9 cellular contexts compared by ENCODE assay signal in the genomic region with DNA sequence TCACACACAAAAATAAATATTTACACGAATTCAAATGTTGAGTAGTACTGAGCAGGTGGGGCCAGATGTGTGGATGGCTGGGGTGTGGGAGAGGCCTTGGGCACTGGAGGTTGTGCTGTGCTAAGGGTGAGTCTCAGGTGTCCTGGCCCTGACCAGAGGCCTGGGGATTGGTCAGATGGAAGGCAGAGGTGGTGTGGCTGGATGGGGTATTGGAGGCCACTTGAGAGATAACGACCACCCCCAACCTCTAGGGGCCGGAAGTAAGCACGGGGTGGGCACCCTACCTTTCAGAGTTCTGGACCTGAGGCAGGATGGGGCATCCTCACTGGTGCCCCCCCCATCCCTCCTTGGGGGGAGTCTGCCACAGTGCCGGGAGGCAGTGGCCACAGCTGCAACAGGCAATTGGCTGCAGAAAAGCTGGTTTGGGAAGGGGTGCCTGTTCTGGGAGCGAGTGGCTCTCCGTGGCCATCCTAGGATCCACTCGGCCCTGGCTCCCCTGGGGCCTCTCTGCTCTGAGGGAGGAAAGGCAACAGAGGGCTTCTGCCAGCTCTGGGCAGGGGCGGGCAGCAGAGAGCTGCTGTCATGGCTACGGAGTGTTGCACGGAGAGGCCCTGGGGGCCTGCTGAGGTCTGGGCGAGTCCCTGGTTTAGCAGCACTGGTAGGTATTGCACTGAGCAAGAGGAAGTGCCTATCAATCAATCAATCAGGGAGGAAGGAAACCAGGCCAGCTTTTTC.
DNase-seq lines count a peak whose midpoint lies in the region; ATAC-seq and TF ChIP-seq lines count a peak whose summit lies in the region.
"Had no signal": no experiment of that assay in that cellular context is flagged by ENCODE, and none has a peak within 500 bp of the region (broad histone marks: within the 10 kb centered on the region; RNA-seq: fewer than 3 reads in every experiment).

No MANE protein-coding gene starts in this region.

- H3K27me3 ChIP-seq in PC-3 (ENCODE audit: low read length) (no peaks in the 10 kb centered on the region), sigmoid colon (no peaks in the 10 kb centered on the region)

- intact Hi-C loops in PC-3 (cut with micrococcal nuclease) (loop anchor here (10.0 kb wide), 1 partner anchor 111 kb away; no protein-coding TSS in a partner anchor), sigmoid colon (cut with DNase I) (no loop called here)

- no TSS peak for BruUV-seq in PC-3 (replicated peaks; lab: Mats Ljungman, UMichigan)

- H3K4me3 ChIP-seq in PC-3 (ENCODE audit: low read length) (no peak overlapping the region), epithelial cell of esophagus (ENCODE audit: low read length) (no peak overlapping the region), sigmoid colon (no peak overlapping the region)

- in situ Hi-C loops in GM13976 (cut with MboI; ENCODE audit: low sequenced_read_pairs, unreplicated experiment): no loop called here

- H3K36me3 ChIP-seq in PC-3 (ENCODE audit: low read depth, low read length): peaks cover 4% of the 10 kb centered on the region; the same call in 1 of the 2 replicates
- H3K36me3 ChIP-seq in sigmoid colon: peaks cover 11 to 76% (median 19%) of the 10 kb centered on the region in 4 donors

- no peak for TF ChIP-seq POLR2A in sigmoid colon (IDR thresholded peaks at IDR 0.05)

- H3F3A ChIP-seq in PC-3 (ENCODE audit: low read length, unreplicated experiment): no peaks in the 10 kb centered on the region

- CTCF ChIA-PET in PC-3 (lab: Charles Lee): no interaction called here

- no peaks in the 10 kb centered on the region for H3K79me2 ChIP-seq in PC-3 (ENCODE audit: low read length)

- H4K20me1 ChIP-seq in PC-3 (ENCODE audit: low read length): no peaks in the 10 kb centered on the region

- TF ChIP-seq EP300 in sigmoid colon (IDR thresholded peaks at IDR 0.05): no peak

- H3K27ac ChIP-seq in PC-3 (ENCODE audit: low read length) (no peak overlapping the region), sigmoid colon (peak overlapping the region in 2 of 4 donors; percentile 2 to 10)

- ATAC-seq in PC-3 (peak; percentile 56), GM19455 (IDR thresholded peaks at IDR 0.05; ENCODE audit: unreplicated experiment) (no peak)

- DNase-seq in NCI-H526 (lab: John Stamatoyannopoulos, UW) (peak; percentile 40 to 77), NCI-H526 treated with DMSO at 0.1 percent for 48 hours (lab: John Stamatoyannopoulos, UW) (no peak), PC-3 (no peak), epithelial cell of esophagus (ENCODE audit: low read depth) (peak; percentile 22), sigmoid colon (peak; percentile 63), GM13976 (ENCODE audit: low spot score) (no peak), SIG-M5 (lab: John Stamatoyannopoulos, UW) (no peak)
- DNase-seq: activated T-cell treated with anti-CD3 and anti-CD28 coated beads, Interleukin-2, amount 50 U/mL, for 1 hour had no signal

- H2AFZ ChIP-seq in PC-3 (ENCODE audit: low read length): no peak overlapping the region

- no peak for TF ChIP-seq CTCF in PC-3 (conservative IDR thresholded peaks at IDR 0.05; ENCODE audit: low read depth, low read length)
- no peak for TF ChIP-seq CTCF in epithelial cell of esophagus (IDR thresholded peaks at IDR 0.05; ENCODE audit: insufficient read depth, low read depth, low read length, missing control alignments)
- no peak for TF ChIP-seq CTCF in sigmoid colon (IDR thresholded peaks at IDR 0.05)
- TF ChIP-seq CTCF in GM13976 (IDR thresholded peaks at IDR 0.05; ENCODE audit: borderline replicate concordance, control extremely low read depth, extremely low read depth, insufficient read depth, missing control alignments): no peak

- H3K9me3 ChIP-seq in PC-3 (ENCODE audit: low read length) (no peaks in the 10 kb centered on the region), sigmoid colon (no peaks in the 10 kb centered on the region)

- 56 to 68% methylated on average over 12 of the region's 12 CpGs for WGBS in sigmoid colon, 2 donors

- H3K4me1 ChIP-seq in PC-3 (ENCODE audit: insufficient read depth, low read length): no peaks in the 10 kb centered on the region
- peaks cover 3 to 53% (median 52%) of the 10 kb centered on the region in 4 donors for H3K4me1 ChIP-seq in sigmoid colon

- no peaks in the 10 kb centered on the region for H3K9me2 ChIP-seq in PC-3 (replicated peaks; ENCODE audit: low read length)

- H3K4me2 ChIP-seq in PC-3 (ENCODE audit: low read length): no peak overlapping the region

- no peak overlapping the region for H3K9ac ChIP-seq in PC-3 (ENCODE audit: low read length)

- POLR2A ChIA-PET in PC-3 (lab: Charles Lee; ENCODE audit: unreplicated experiment): no interaction called here

Comparison
In these comparisons a context has a peak if more than half of its experiments do, and no peak if none do; other contexts are left out.
1. DNase-seq: peak in NCI-H526 (2 of 2), epithelial cell of esophagus (single experiment) and sigmoid colon (single experiment); none in NCI-H526 treated with DMSO at 0.1 percent for 48 hours (single experiment), PC-3 (single experiment), GM13976 (single experiment) and SIG-M5 (single experiment).